Comparison of ENCODE assay signal across 32 cellular contexts in the genomic region with DNA sequence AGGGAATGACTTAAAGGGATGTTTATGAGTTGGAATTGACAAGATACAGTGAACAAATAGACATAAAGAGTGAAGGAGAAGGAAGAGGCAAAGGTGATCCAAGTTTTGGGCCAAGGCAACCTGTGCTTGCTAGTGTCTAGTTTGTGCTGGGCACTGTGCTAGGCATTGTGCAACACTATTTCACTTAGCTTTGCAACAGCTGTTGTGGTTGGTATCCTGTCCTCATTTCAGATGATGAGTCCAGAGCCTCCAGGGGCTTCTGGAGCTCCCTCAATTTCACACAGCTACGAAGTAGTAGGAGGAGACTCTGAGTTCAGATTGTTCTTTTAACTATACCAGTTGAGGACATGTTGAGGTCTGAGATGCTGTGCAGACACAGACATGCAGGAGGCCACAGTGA. TPM values are rescaled to one million over a fixed set of nuclear protein-coding genes. Genes with fewer than 3 reads are reported as not detected.
"Had no signal": no experiment of that assay in that cellular context is flagged by ENCODE, and none has a peak within 500 bp of the region (broad histone marks: within the 10 kb centered on the region; RNA-seq: fewer than 3 reads in every experiment).

No MANE protein-coding gene starts in this region.

- H3K36me3 ChIP-seq: adrenal gland, ascending aorta, brain microvascular endothelial cell, left ventricle myocardium inferior, prostate gland, right atrium auricular region, stomach, suprapubic skin, tibial nerve had no signal

- H3K27me3 Mint-ChIP-seq: activated naive CD8-positive, alpha-beta T cell had no signal

- H3K4me3 ChIP-seq: adrenal gland, ascending aorta, dorsolateral prefrontal cortex, left ventricle myocardium inferior, prostate gland, right atrium auricular region, skin epidermis, stomach, suprapubic skin, tibial nerve had no signal

- H3K27ac Mint-ChIP-seq: activated B cell treated with CpG ODN at 0.5 μM for 24 hours; activated CD4-positive, alpha-beta T cell treated with anti-CD3 and anti-CD28 coated beads for 36 hours; activated naive CD8-positive, alpha-beta T cell; activated T-cell treated with anti-CD3 and anti-CD28 coated beads, Interleukin-2, amount 50 U/mL, for 24 hours; activated T-helper 17 cell treated with anti-CD3 and anti-CD28 coated beads, Interleukin-2, amount 50 U/mL, for 72 hours; effector memory CD8-positive, alpha-beta T cell; natural killer cell treated with Interleukin-12 subunit alpha and Interleukin-12 subunit beta and Interleukin-15 and Interleukin-18, amount 100 ng/mL, for 72 hours; stimulated activated memory B cell treated with anti-CD40 and anti-IgM and Interleukin-4, amounts not matched to agents 10 μg/mL and 1 μg/mL and 100 μg/mL, for 72 hours had no signal

- ATAC-seq: activated CD4-positive, alpha-beta T cell treated with anti-CD3 and anti-CD28 coated beads for 36 hours; activated T-helper 17 cell treated with anti-CD3 and anti-CD28 coated beads, Interleukin-2, amount 50 U/mL, for 72 hours; effector memory CD8-positive, alpha-beta T cell; esophagus mucosa; natural killer cell treated with Interleukin-12 subunit alpha and Interleukin-12 subunit beta and Interleukin-15 and Interleukin-18, amount 100 ng/mL, for 72 hours; stimulated activated memory B cell treated with anti-CD40 and anti-IgM and Interleukin-4, amounts not matched to agents 10 μg/mL and 1 μg/mL and 100 μg/mL, for 72 hours had no signal

- H3K36me3 Mint-ChIP-seq: activated naive CD8-positive, alpha-beta T cell; natural killer cell treated with Interleukin-12 subunit alpha and Interleukin-12 subunit beta and Interleukin-15 and Interleukin-18, amount 100 ng/mL, for 72 hours; stimulated activated memory B cell treated with anti-CD40 and anti-IgM and Interleukin-4, amounts not matched to agents 10 μg/mL and 1 μg/mL and 100 μg/mL, for 72 hours had no signal

- H3K27ac ChIP-seq: ascending aorta, brain microvascular endothelial cell, dorsolateral prefrontal cortex, left ventricle myocardium inferior, prostate gland, right atrium auricular region, skin epidermis, stomach, suprapubic skin, tibial nerve had no signal

- H3K9me3 ChIP-seq: adrenal gland, ascending aorta, left ventricle myocardium inferior, prostate gland, right atrium auricular region, stomach, suprapubic skin, tibial nerve had no signal

- H3K4me3 Mint-ChIP-seq: activated B cell treated with CpG ODN at 0.5 μM for 24 hours; activated CD4-positive, alpha-beta T cell treated with anti-CD3 and anti-CD28 coated beads for 36 hours; activated naive CD8-positive, alpha-beta T cell; activated T-cell treated with anti-CD3 and anti-CD28 coated beads, Interleukin-2, amount 50 U/mL, for 24 hours; activated T-helper 17 cell treated with anti-CD3 and anti-CD28 coated beads, Interleukin-2, amount 50 U/mL, for 72 hours; effector memory CD8-positive, alpha-beta T cell; natural killer cell treated with Interleukin-12 subunit alpha and Interleukin-12 subunit beta and Interleukin-15 and Interleukin-18, amount 100 ng/mL, for 72 hours; stimulated activated memory B cell treated with anti-CD40 and anti-IgM and Interleukin-4, amounts not matched to agents 10 μg/mL and 1 μg/mL and 100 μg/mL, for 72 hours had no signal

- H3K27me3 ChIP-seq: adrenal gland, ascending aorta, brain microvascular endothelial cell, dorsolateral prefrontal cortex, right atrium auricular region, stomach, tibial nerve had no signal

- H3K4me1 Mint-ChIP-seq: activated B cell treated with CpG ODN at 0.5 μM for 24 hours had no signal

- H3K4me1 ChIP-seq: ascending aorta, left ventricle myocardium inferior, prostate gland, right atrium auricular region, stomach, suprapubic skin, tibial nerve had no signal

- DNase-seq: activated B cell treated with CpG ODN at 0.5 μM for 24 hours; activated CD4-positive, alpha-beta T cell treated with anti-CD3 and anti-CD28 coated beads for 36 hours; activated CD4-positive, alpha-beta T cell treated with anti-CD3 and anti-CD28 coated beads, Interleukin-2, amount 50 U/mL, for 4 hours; activated CD8-positive, alpha-beta memory T cell treated with anti-CD3 and anti-CD28 coated beads for 24 hours; activated CD8-positive, alpha-beta memory T cell treated with anti-CD3 and anti-CD28 coated beads, Interleukin-2, amount 50 U/mL, for 4 hours; activated T-cell treated with anti-CD3 and anti-CD28 coated beads, Interleukin-2, amount 50 U/mL, for 24 hours; adrenal gland; brain microvascular endothelial cell; central memory CD4-positive, alpha-beta T cell; dorsolateral prefrontal cortex; effector memory CD8-positive, alpha-beta T cell; head of caudate nucleus; hypothalamus; left ventricle myocardium inferior; mammary epithelial cell; stimulated activated CD4-positive, alpha-beta T cell treated with anti-CD3 and anti-CD28 coated beads, Interleukin-1b, Interleukin-23, amount 100 ng/mL, for 48 hours; stomach; T1000 had no signal

- FAIRE-seq: endothelial cell of umbilical vein, frontal cortex had no signal

RNA-seq across cellular contexts. Expression of a gene that starts 18.1 kb away (rescaled TPM):
- total RNA-seq: activated B cell treated with CpG ODN at 0.5 μM for 24 hours; activated T-helper 17 cell treated with anti-CD3 and anti-CD28 coated beads, Interleukin-2, amount 50 U/mL, for 72 hours; ascending aorta; endothelial cell of umbilical vein; mammary epithelial cell; natural killer cell treated with Interleukin-12 subunit alpha and Interleukin-12 subunit beta and Interleukin-15 and Interleukin-18, amount 100 ng/mL, for 72 hours; osteocyte had no signal
- polyA plus RNA-seq: endothelial cell of umbilical vein, mammary epithelial cell had no signal
